22 cellular contexts compared by ENCODE assay signal in the genomic region with DNA sequence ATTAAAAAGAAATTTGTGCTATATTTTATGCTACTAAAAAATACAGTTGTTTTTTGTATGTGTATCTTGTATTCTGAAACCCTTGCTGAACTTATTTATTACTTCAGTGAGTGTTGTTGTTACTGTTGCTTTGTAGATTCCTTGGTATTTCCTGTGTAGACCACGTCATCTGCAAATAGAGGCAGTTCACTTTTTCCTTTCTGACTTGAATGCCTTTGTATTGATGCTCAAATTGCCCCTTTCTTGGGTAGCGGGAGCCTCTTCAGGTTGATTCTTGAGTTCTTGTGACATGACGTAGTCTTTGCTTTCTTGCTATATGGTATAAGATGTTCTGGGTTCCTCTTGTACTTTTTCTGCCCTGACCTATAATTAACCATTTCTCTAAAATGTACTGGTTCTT.
DNase-seq lines count a peak whose midpoint lies in the region; ATAC-seq, FAIRE-seq and TF ChIP-seq lines count a peak whose summit lies in the region.
"Had no signal": no experiment of that assay in that cellular context is flagged by ENCODE, and none has a peak within 500 bp of the region (broad histone marks: within the 10 kb centered on the region; RNA-seq: fewer than 3 reads in every experiment).

No MANE protein-coding gene starts in this region.

- ATAC-seq in HG02759 (IDR thresholded peaks at IDR 0.05; ENCODE audit: unreplicated experiment) (no peak), GM21786 (IDR thresholded peaks at IDR 0.05; ENCODE audit: unreplicated experiment) (no peak)
- ATAC-seq: naive thymus-derived CD8-positive, alpha-beta T cell; sciatic nerve; stimulated activated memory B cell treated with anti-CD40 and anti-IgM and Interleukin-4, amounts not matched to agents 10 μg/mL and 1 μg/mL and 100 μg/mL, for 72 hours had no signal

- H3K27me3 ChIP-seq in SJSA1 (replicated peaks): no peaks in the 10 kb centered on the region
- H3K27me3 ChIP-seq in endothelial cell of umbilical vein (ENCODE audit: control insufficient read depth in 2 of 2, insufficient read depth in 2 of 2, low read length in 2 of 2): no peaks in the 10 kb centered on the region
- H3K27me3 ChIP-seq: ovary had no signal

- peaks cover 15% of the 10 kb centered on the region for H3K4me1 ChIP-seq in SJSA1 (replicated peaks)
- H3K4me1 ChIP-seq in endothelial cell of umbilical vein (ENCODE audit: control insufficient read depth, extremely low read depth, insufficient read depth, low read length): no peaks in the 10 kb centered on the region

- no peaks in the 10 kb centered on the region for H3K79me2 ChIP-seq in endothelial cell of umbilical vein (ENCODE audit: control insufficient read depth, insufficient read depth, low read length)

- CTCF ChIA-PET in endothelial cell of umbilical vein (lab: Charles Lee): no interaction called here

- H3K36me3 ChIP-seq in SJSA1: peaks cover 5% of the 10 kb centered on the region; the same call in 1 of the 2 replicates
- H3K36me3 ChIP-seq in endothelial cell of umbilical vein (ENCODE audit: control insufficient read depth in 2 of 2, extremely low read depth in 1 of 2, insufficient read depth in 2 of 2, low read length in 2 of 2): no peaks in the 10 kb centered on the region
- H3K36me3 ChIP-seq: ovary had no signal

- H3K9me3 ChIP-seq in SJSA1 (replicated peaks): no peaks in the 10 kb centered on the region
- no peaks in the 10 kb centered on the region for H3K9me3 ChIP-seq in endothelial cell of umbilical vein (replicated peaks; ENCODE audit: control insufficient read depth, insufficient read depth, low read length)
- H3K9me3 ChIP-seq: ovary had no signal

- TF ChIP-seq CTCF in endothelial cell of umbilical vein (IDR thresholded peaks at IDR 0.05; ENCODE audit: extremely low read depth in 1 of 2, insufficient read depth in 1 of 2, low read depth in 1 of 2, low read length in 2 of 2): no peak

- POLR2A ChIA-PET in endothelial cell of umbilical vein (lab: Charles Lee): no interaction called here

- intact Hi-C loops in endothelial cell of umbilical vein (cut with micrococcal nuclease): no loop called here

- H3K27ac ChIP-seq in SJSA1 (peak overlapping the region; percentile 87), endothelial cell of umbilical vein (ENCODE audit: insufficient read depth, low read depth, low read length) (peak overlapping the region; percentile 52)
- H3K27ac ChIP-seq: ovary had no signal

- H2AFZ ChIP-seq in endothelial cell of umbilical vein (ENCODE audit: low read depth, low read length): no peak overlapping the region

- DNase-seq in H4 (ENCODE audit: low spot score) (peak; percentile 53), SJSA1 (ENCODE audit: low read depth in 1 of 2, low spot score in 2 of 2) (peak; percentile 57 to 80), endothelial cell of umbilical vein (ENCODE audit: low read depth, low spot score) (peak; percentile 49), myocyte (ENCODE audit: low read depth) (peak; percentile 49), GOT3 (lab: John Stamatoyannopoulos, UW) (no peak)
- no peak for DNase-seq in activated naive CD4-positive, alpha-beta T cell treated with Interleukin-2 at 50 U/mL for 16 hours
- DNase-seq: activated CD4-positive, alpha-beta T cell treated with anti-CD3 and anti-CD28 coated beads for 4 hours; activated effector memory CD4-positive, alpha-beta T cell treated with Interleukin-2 at 50 U/mL for 16 hours; CD4-positive, CD25-positive, alpha-beta regulatory T cell; GDM1; hypothalamus; KBM-7; kidney; naive thymus-derived CD8-positive, alpha-beta T cell; NCI-H187; ovary; SIG-M5; stimulated activated CD4-positive, alpha-beta T cell treated with anti-CD3 and anti-CD28 coated beads, Interleukin-1b, Interleukin-23, amount 100 ng/mL, for 48 hours had no signal

- H3K4me2 ChIP-seq in endothelial cell of umbilical vein (ENCODE audit: insufficient read depth, low read length): no peak overlapping the region

- no peak for TF ChIP-seq POLR2A in endothelial cell of umbilical vein (IDR thresholded peaks at IDR 0.05; ENCODE audit: low read depth, low read length)

- H4K20me1 ChIP-seq in endothelial cell of umbilical vein (replicated peaks; ENCODE audit: control insufficient read depth, extremely low read depth, insufficient read depth, low read length): no peaks in the 10 kb centered on the region

- H3K4me3 ChIP-seq in SJSA1: no peak overlapping the region
- H3K4me3 ChIP-seq in endothelial cell of umbilical vein (replicated peaks in 1 of 3; ENCODE audit: insufficient read depth in 1 of 3, low read depth in 1 of 3, low read length in 3 of 3): no peak overlapping the region
- H3K4me3 ChIP-seq: ovary had no signal

- BruUV-seq in endothelial cell of umbilical vein (replicated peaks; lab: Mats Ljungman, UMichigan): no TSS peak

- H3K9ac ChIP-seq in endothelial cell of umbilical vein (replicated peaks; ENCODE audit: extremely low read depth, insufficient read depth, low read length): no peak overlapping the region

- H3K9me1 ChIP-seq in endothelial cell of umbilical vein (replicated peaks; ENCODE audit: control insufficient read depth, extremely low read depth, insufficient read depth, low read length): no peaks in the 10 kb centered on the region

- FAIRE-seq in endothelial cell of umbilical vein (lab: Jason Lieb, UNC): peak; percentile 69
- FAIRE-seq: kidney had no signal

- dilution Hi-C loops in endothelial cell of umbilical vein (cut with MboI; ENCODE audit: extremely low pct_ligation_motif_present, low sequenced_read_pairs): no loop called here

TF ChIP-seq in endothelial cell of umbilical vein, 7 proteins besides CTCF, POLR2A, EP300 and RAD21:
- TF ChIP-seq EZH2 (IDR thresholded peaks at IDR 0.05; ENCODE audit: borderline replicate concordance, low read depth, low read length, severe bottlenecking) (no peak), GATA2 (IDR thresholded peaks at IDR 0.05; ENCODE audit: insufficient read depth, insufficient read length, low read depth, low read length) (no peak), MYC (IDR thresholded peaks at IDR 0.05; ENCODE audit: low read depth, low read length) (no peak), FOS (IDR thresholded peaks at IDR 0.05; ENCODE audit: borderline replicate concordance, insufficient read depth, low read length) (peak; percentile 35), JUN (IDR thresholded peaks at IDR 0.05; ENCODE audit: borderline replicate concordance, insufficient read depth, insufficient read length, low read depth) (peak; percentile 44), POLR2AphosphoS5 (IDR thresholded peaks at IDR 0.05; ENCODE audit: insufficient read depth, low read depth, low read length) (no peak)
- TF ChIP-seq, protein P1, sequence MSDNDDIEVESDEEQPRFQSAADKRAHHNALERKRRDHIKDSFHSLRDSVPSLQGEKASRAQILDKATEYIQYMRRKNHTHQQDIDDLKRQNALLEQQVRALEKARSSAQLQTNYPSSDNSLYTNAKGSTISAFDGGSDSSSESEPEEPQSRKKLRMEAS (IDR thresholded peaks at IDR 0.05; ENCODE audit: insufficient read depth, insufficient read length): no peak

Comparison
In these comparisons a context has a peak if more than half of its experiments do, and no peak if none do; other contexts are left out.
1. DNase-seq: peak in H4 (single experiment), SJSA1 (2 of 2), endothelial cell of umbilical vein (single experiment) and myocyte (single experiment); none in activated naive CD4-positive, alpha-beta T cell treated with Interleukin-2 at 50 U/mL for 16 hours (single experiment) and GOT3 (single experiment).